ENCODE assay signal across 8 cellular contexts in the genomic region with DNA sequence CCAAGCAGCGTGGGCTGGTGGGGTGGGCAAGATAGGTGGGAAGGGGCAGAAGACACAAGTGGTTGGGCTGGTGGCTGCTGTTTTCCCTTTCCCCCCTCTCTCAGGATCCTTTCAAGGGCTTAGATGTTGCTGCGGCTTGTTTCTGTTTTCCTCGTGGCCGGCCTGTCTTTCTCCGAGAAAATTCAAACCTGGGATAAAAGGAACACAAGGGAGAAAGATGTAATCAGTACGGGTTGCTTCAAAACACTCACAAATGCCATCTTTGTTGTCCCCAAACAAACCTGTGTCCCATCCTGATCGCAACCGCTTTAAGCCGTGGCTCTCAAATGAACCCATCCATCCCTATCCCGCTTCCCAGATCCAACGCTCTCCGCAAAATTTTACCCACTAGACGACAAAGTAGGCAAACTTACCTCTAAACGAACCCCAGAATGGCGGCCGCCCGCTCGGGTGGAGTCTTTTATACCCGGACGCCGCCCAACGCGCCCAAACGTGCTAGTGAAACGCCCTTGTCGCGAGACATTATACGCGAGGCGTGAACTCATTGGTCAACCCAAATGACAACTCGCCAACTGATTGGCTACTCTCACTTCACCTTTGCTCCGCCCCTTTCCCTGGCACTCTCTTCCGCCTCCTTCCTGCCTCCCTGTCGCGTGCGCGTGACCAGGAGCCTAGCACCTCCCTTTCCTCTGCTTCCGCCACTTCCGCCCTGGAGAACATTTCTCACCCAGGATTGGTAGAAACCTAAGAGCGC. TPM values are rescaled to one million over a fixed set of nuclear protein-coding genes. Genes with fewer than 3 reads are reported as not detected.
DNase-seq lines count a peak whose midpoint lies in the region; ATAC-seq lines count a peak whose summit lies in the region.

A gene (minus strand): TSS at position 433 of the 754 bp plus-strand sequence. CDS start 7,299 bp downstream, outside the sequence.

- no peaks in the 10 kb centered on the region for H3K9me3 Mint-ChIP-seq in activated naive CD4-positive, alpha-beta T cell treated with anti-CD3 and anti-CD28 coated beads, Interleukin-2, amount 50 U/mL, for 72 hours

- H3K4me3 ChIP-seq in GM08714 (ENCODE audit: low read length) = peak within 1 kb of the TSS; percentile 95

- DNase-seq in NCI-H1092 treated with DMSO at 0.1 percent for 48 hours (lab: John Stamatoyannopoulos, UW) = peak; percentile 99
- peak; percentile 100 for DNase-seq in SKM-1 (lab: John Stamatoyannopoulos, UW; ENCODE audit: unreplicated experiment)
- peak; percentile 96 to 99 for DNase-seq in activated naive CD4-positive, alpha-beta T cell treated with anti-CD3 and anti-CD28 coated beads, Interleukin-2, amount 50 U/mL, for 72 hours (ENCODE audit: low spot score in 2 of 2)
- peak; percentile 100 for DNase-seq in globus pallidus (ENCODE audit: low spot score)
- peak; percentile 98 for DNase-seq in occipital lobe (lab: John Stamatoyannopoulos, UW)

- ATAC-seq in HG02610 (IDR thresholded peaks at IDR 0.05; ENCODE audit: unreplicated experiment) = peak; percentile 81
- ATAC-seq in activated naive CD4-positive, alpha-beta T cell treated with anti-CD3 and anti-CD28 coated beads, Interleukin-2, amount 50 U/mL, for 72 hours = peak; percentile 82

- H3K27ac ChIP-seq in temporal lobe (ENCODE audit: low read depth, low read length) = peak within 1 kb of the TSS; percentile 99

- peak within 1 kb of the TSS; percentile 98 to 100 for H3K27ac Mint-ChIP-seq in activated naive CD4-positive, alpha-beta T cell treated with anti-CD3 and anti-CD28 coated beads, Interleukin-2, amount 50 U/mL, for 72 hours

- peaks cover 58 to 62% of the 10 kb centered on the region in 2 donors for H3K36me3 Mint-ChIP-seq in activated naive CD4-positive, alpha-beta T cell treated with anti-CD3 and anti-CD28 coated beads, Interleukin-2, amount 50 U/mL, for 72 hours

RNA-seq across cellular contexts. Expression of the gene that starts here (rescaled TPM):
- total RNA-seq in activated naive CD4-positive, alpha-beta T cell treated with anti-CD3 and anti-CD28 coated beads, Interleukin-2, amount 50 U/mL, for 72 hours = 10 to 100 TPM; 92.1 to 96.8 TPM
- total RNA-seq in occipital lobe = 55.7 TPM
- 17.7 TPM for total RNA-seq in temporal lobe

Comparison
In these comparisons a context has a peak if more than half of its experiments do, and no peak if none do; other contexts are left out.
1. Peak in every context shown above with its lines: DNase-seq, ATAC-seq, H3K4me3 ChIP-seq and H3K27ac ChIP-seq.